In genomic region chr10:46447449-46447848, GRCh38 we compare ENCODE assay signal across 13 cellular contexts. TPM values are rescaled to one million over a fixed set of nuclear protein-coding genes. Genes with fewer than 3 reads are reported as not detected.
DNase-seq lines count a peak whose midpoint lies in the region; ATAC-seq and TF ChIP-seq lines count a peak whose summit lies in the region.
"Not testable (repeated sequence)": the region's sequence is repeated elsewhere in the genome, so short reads cannot be mapped to it uniquely, and the experiment has no call there.
"Had no signal": no experiment of that assay in that cellular context is flagged by ENCODE, and none has a peak within 500 bp of the region (broad histone marks: within the 10 kb centered on the region; RNA-seq: fewer than 3 reads in every experiment).

No MANE protein-coding gene starts in this region.

- H3K9me3 Mint-ChIP-seq in Caco-2 (ENCODE audit: unreplicated experiment); endodermal cell: not testable (repeated sequence)

- H3K27ac Mint-ChIP-seq in Caco-2 (ENCODE audit: unreplicated experiment), result peak overlapping the region; percentile 22
- not testable (repeated sequence) for H3K27ac Mint-ChIP-seq in endodermal cell

- WGBS in endodermal cell (ENCODE audit: insufficient coverage in 1 of 2, insufficient read length in 1 of 2), 2 experiments, result 100% methylated on average over 1 of the region's 6 CpGs; no CpG with 5 or more reads in 1 of the 2 experiments
- WGBS in sigmoid colon, 2 donors, result 32 to 75% methylated on average over 3 of the region's 6 CpGs

- peak in 1 of 2 experiments; percentile 52 for DNase-seq in Caco-2
- not testable (repeated sequence) for DNase-seq in Panc1 (ENCODE audit: low read depth, low spot score); sigmoid colon; upper lobe of right lung
- DNase-seq in endodermal cell, result peak; percentile 23
- peak in 1 of 2 donors; percentile 20 for DNase-seq in left colon
- peak in 1 of 3 donors; percentile 40 for DNase-seq in mucosa of descending colon

- H3K36me3 ChIP-seq in Caco-2 (ENCODE audit: control insufficient read depth, insufficient read depth, low read length); Panc1 (ENCODE audit: control insufficient read depth, insufficient read depth, low read length); endodermal cell (ENCODE audit: control insufficient read depth, insufficient read depth, low read length); mucosa of descending colon (ENCODE audit: low read depth); sigmoid colon; upper lobe of right lung: not testable (repeated sequence)

- not testable (repeated sequence) for H3K27ac ChIP-seq in Panc1 (ENCODE audit: low read length); endodermal cell (ENCODE audit: low read depth, low read length); upper lobe of right lung
- peak overlapping the region in 3 of 4 donors; percentile 41 to 60 (median 44) for H3K27ac ChIP-seq in sigmoid colon

- not testable (repeated sequence) for H3K36me3 Mint-ChIP-seq in Caco-2 (ENCODE audit: insufficient read depth, unreplicated experiment); endodermal cell (ENCODE audit: low read depth)

- not testable (repeated sequence) for H3K27me3 ChIP-seq in Caco-2 (replicated peaks; ENCODE audit: control insufficient read depth, insufficient read depth, low read length); Panc1 (ENCODE audit: control insufficient read depth, insufficient read depth, low read length); endodermal cell (ENCODE audit: control insufficient read depth, insufficient read depth, low read length, poor library complexity, severe bottlenecking); sigmoid colon; upper lobe of right lung

- not testable (repeated sequence) for H3K9me3 ChIP-seq in Caco-2; Panc1 (ENCODE audit: control insufficient read depth, insufficient read depth, low read depth, low read length); endodermal cell (ENCODE audit: control insufficient read depth, low read length); mucosa of descending colon; sigmoid colon; upper lobe of right lung

- H3K4me3 Mint-ChIP-seq in Caco-2 (ENCODE audit: unreplicated experiment), result peak overlapping the region; percentile 33
- H3K4me3 Mint-ChIP-seq in endodermal cell, result not testable (repeated sequence)

- in situ Hi-C loops in Panc1 (cut with HindIII; ENCODE audit: low pct_unique_long_range_greater_than_20kb, low sequenced_read_pairs), result not testable (repeated sequence)

- H3K4me1 Mint-ChIP-seq in Caco-2 (ENCODE audit: low read depth, unreplicated experiment); endodermal cell: not testable (repeated sequence)

- CTCF ChIA-PET in Caco-2 (lab: Charles Lee); Panc1 (lab: Charles Lee): not testable (repeated sequence)

- not testable (repeated sequence) for H3K4me3 ChIP-seq in Caco-2 (ENCODE audit: low read depth, low read length); Panc1 (ENCODE audit: low read depth in 2 of 2, low read length in 2 of 2); endodermal cell (ENCODE audit: low read length); mucosa of descending colon; sigmoid colon; upper lobe of right lung

- peak; percentile 29; the same call in 1 of the 2 replicates for ATAC-seq in Panc1
- ATAC-seq in left colon, result peak; percentile 80
- peak; percentile 83 for ATAC-seq in mucosa of descending colon
- peak; percentile 25 for ATAC-seq in upper lobe of right lung

- H3K4me1 ChIP-seq in Caco-2; Panc1 (ENCODE audit: control insufficient read depth, insufficient read depth, low read length); endodermal cell (ENCODE audit: control insufficient read depth, insufficient read depth, low read length); mucosa of descending colon (ENCODE audit: low read depth); upper lobe of right lung: not testable (repeated sequence)
- peaks cover 0 to 13% (median 8%) of the 10 kb centered on the region in 4 donors for H3K4me1 ChIP-seq in sigmoid colon

- H3K27me3 Mint-ChIP-seq in Caco-2 (ENCODE audit: insufficient read depth, unreplicated experiment); endodermal cell (ENCODE audit: insufficient read depth): not testable (repeated sequence)

- H3K9ac ChIP-seq in endodermal cell (ENCODE audit: extremely low read depth, low read length, poor library complexity, severe bottlenecking), result not testable (repeated sequence)

- TF ChIP-seq CTCF in Caco-2 (IDR thresholded peaks at IDR 0.05; ENCODE audit: insufficient read depth in 1 of 2, low read depth in 1 of 2, low read length in 1 of 2, severe bottlenecking in 1 of 2, unreplicated experiment in 1 of 2); Panc1 (IDR thresholded peaks at IDR 0.05); endodermal cell (conservative IDR thresholded peaks at IDR 0.05); mucosa of descending colon (IDR thresholded peaks at IDR 0.05); sigmoid colon (IDR thresholded peaks at IDR 0.05); upper lobe of right lung (IDR thresholded peaks at IDR 0.05): not testable (repeated sequence)

- POLR2A ChIA-PET in Caco-2 (lab: Charles Lee); Panc1 (lab: Charles Lee): not testable (repeated sequence)

- TF ChIP-seq POLR2A in sigmoid colon (IDR thresholded peaks at IDR 0.05), result not testable (repeated sequence)

- not testable (repeated sequence) for TF ChIP-seq EP300 in sigmoid colon (IDR thresholded peaks at IDR 0.05)

- not testable (repeated sequence) for BruUV-seq in Caco-2 (replicated peaks; lab: Mats Ljungman, UMichigan); Panc1 (replicated peaks; lab: Mats Ljungman, UMichigan)

- intact Hi-C loops in Caco-2 (cut with micrococcal nuclease; ENCODE audit: unreplicated experiment); Panc1 (cut with micrococcal nuclease; ENCODE audit: unreplicated experiment); left colon (cut with DNase I, micrococcal nuclease); mucosa of descending colon (cut with DNase I, micrococcal nuclease); sigmoid colon (cut with DNase I); upper lobe of right lung (cut with DNase I): not testable (repeated sequence)

RNA-seq across cellular contexts. Expression of gene NPY4R, which starts 18.3 kb away (rescaled TPM):
- 0.23 and 0.56 TPM in 2 replicates for total RNA-seq in Caco-2 (2022)
- total RNA-seq in Panc1 (2021; ENCODE audit: unreplicated experiment), result 2.2 TPM
- polyA plus RNA-seq in Panc1 (2012; ENCODE audit: insufficient read length), result 1.3 TPM
- under 1 TPM; 0.24 to 0.49 TPM for total RNA-seq in endodermal cell
- polyA plus RNA-seq in endodermal cell (2013, experiment 1 of 2), result not detected
- not detected for polyA plus RNA-seq in endodermal cell (2013, experiment 2 of 2)
- 1 to 10 TPM; 3.1 to 9.5 TPM for total RNA-seq in left colon
- total RNA-seq in mucosa of descending colon, result 10 to 100 TPM; 11.2 to 25.3 (median 18.9) TPM
- total RNA-seq in sigmoid colon, result 1 to 10 TPM; 1.5 to 6.6 (median 4.1) TPM
- polyA plus RNA-seq in sigmoid colon, result 1 to 10 TPM in 2 of 3 donors, under 1 TPM in 1; 0.46 to 3.1 (median 2.4) TPM
- total RNA-seq in upper lobe of right lung, result not detected
- total RNA-seq: A673; CD4-positive, alpha-beta memory T cell; GM12878; GM23338; H4; H9 had no signal
- polyA plus RNA-seq: CD4-positive, alpha-beta memory T cell; GM12878; GM23338 had no signal

Comparison
In these comparisons a context has a peak if more than half of its experiments do, and no peak if none do; other contexts are left out.
1. ATAC-seq: peak in every context shown above with its lines; median percentile 83 in mucosa of descending colon; 80 in left colon; 29 in Panc1; 25 in upper lobe of right lung.